Comparison of ENCODE assay signal across 17 cellular contexts in genomic region chr20:14234666-14235295, GRCh38.
DNase-seq lines count a peak whose midpoint lies in the region; ATAC-seq, FAIRE-seq and TF ChIP-seq lines count a peak whose summit lies in the region.
"Had no signal": no experiment of that assay in that cellular context is flagged by ENCODE, and none has a peak within 500 bp of the region (broad histone marks: within the 10 kb centered on the region; RNA-seq: fewer than 3 reads in every experiment).

No MANE protein-coding gene starts in this region.

- CTCF ChIA-PET in SK-N-SH (lab: Yijun Ruan, JAX) = interaction anchor here (0.6 to 1.0 kb wide), 2 partner anchors 9 to 93 kb away, joined by 3 read pairs; no protein-coding TSS in a partner anchor

- peak overlapping the region; percentile 39 to 53; a peak in 3 of 4 replicates for H3K27ac ChIP-seq in SK-N-SH (ENCODE audit: low read depth in 2 of 2, low read length in 1 of 2)
- H3K27ac ChIP-seq: gastroesophageal sphincter, psoas muscle had no signal

- no peak for ATAC-seq in GM18858 (IDR thresholded peaks at IDR 0.05; ENCODE audit: unreplicated experiment)
- ATAC-seq: T-helper 17 cell had no signal

- H3K9me3 ChIP-seq in SK-N-SH = no peaks in the 10 kb centered on the region
- H3K9me3 ChIP-seq: gastroesophageal sphincter, psoas muscle had no signal

- POLR2A ChIA-PET in SK-N-SH (lab: Yijun Ruan, JAX) = no interaction called here

- H3K9ac ChIP-seq in SK-N-SH = no peak overlapping the region

- no peaks in the 10 kb centered on the region for H4K20me1 ChIP-seq in SK-N-SH (ENCODE audit: insufficient read depth)

- no peaks in the 10 kb centered on the region for H3K27me3 ChIP-seq in SK-N-SH (ENCODE audit: insufficient read depth)
- H3K27me3 ChIP-seq: gastroesophageal sphincter had no signal

- no peaks in the 10 kb centered on the region for H3K36me3 ChIP-seq in SK-N-SH (replicated peaks in 1 of 2; ENCODE audit: control insufficient read depth in 1 of 2, insufficient read depth in 2 of 2, low read length in 1 of 2)
- H3K36me3 ChIP-seq: gastroesophageal sphincter had no signal

- peak; percentile 25 for DNase-seq in GM04504 (ENCODE audit: low read depth)
- no peak for DNase-seq in SK-N-SH
- DNase-seq in fibroblast of mammary gland (ENCODE audit: low read depth) = peak; percentile 69
- peak; percentile 22 for DNase-seq in putamen (ENCODE audit: low spot score)
- DNase-seq in RPMI8226 = no peak
- DNase-seq in D721Med (ENCODE audit: insufficient read length, low spot score) = no peak
- no peak for DNase-seq in stimulated activated CD4-positive, alpha-beta T cell treated with anti-CD3 and anti-CD28 coated beads, Interleukin-12 subunit alpha, Interleukin-12 subunit beta, amount 100 ng/mL, for 4 hours
- DNase-seq: activated naive CD8-positive, alpha-beta T cell treated with anti-CD3 and anti-CD28 coated beads for 36 hours; activated T-cell treated with anti-CD3 and anti-CD28 coated beads for 4 hours; CD8-positive, alpha-beta memory T cell; NCI-H1436; NCI-H510A treated with DMSO at 0.1 percent for 48 hours; psoas muscle; T-helper 17 cell had no signal

- no peaks in the 10 kb centered on the region for H3K9me2 ChIP-seq in SK-N-SH

- no peaks in the 10 kb centered on the region for H3F3A ChIP-seq in SK-N-SH (replicated peaks; ENCODE audit: insufficient read depth)

- H3K4me3 ChIP-seq in SK-N-SH (ENCODE audit: low read depth in 2 of 2, low read length in 1 of 2) = no peak overlapping the region
- H3K4me3 ChIP-seq in fibroblast of mammary gland (ENCODE audit: control insufficient read depth, low read depth, low read length) = no peak overlapping the region
- H3K4me3 ChIP-seq: gastroesophageal sphincter, psoas muscle had no signal

- TF ChIP-seq CTCF in SK-N-SH (IDR thresholded peaks at IDR 0.05) (no peak), fibroblast of mammary gland (conservative IDR thresholded peaks at IDR 0.05; ENCODE audit: control insufficient read depth, insufficient read depth, low read depth, low read length) (no peak), D721Med (IDR thresholded peaks at IDR 0.05; ENCODE audit: insufficient read depth, missing control alignments) (no peak)

- H2AFZ ChIP-seq in SK-N-SH (ENCODE audit: low read depth) = 0 out of 2 replicates have a peak overlapping the region, but pooled peaks have one; percentile 37

- TF ChIP-seq EP300 in SK-N-SH (IDR thresholded peaks at IDR 0.05; ENCODE audit: borderline replicate concordance in 1 of 2, low read depth in 1 of 2, low read length in 1 of 2) = peak in 1 of 2 experiments; percentile 21; a peak in 1 of 4 replicates

- 31% methylated on average over 2 of the region's 2 CpGs for WGBS in SK-N-SH (ENCODE audit: low lambda C conversion rate)

- 0 out of 2 replicates have a peak overlapping the region, but pooled peaks have one; percentile 44 for H3K4me2 ChIP-seq in SK-N-SH

- H3K4me1 ChIP-seq in SK-N-SH (ENCODE audit: control insufficient read depth in 1 of 2, insufficient read depth in 2 of 2, low read depth in 1 of 2, low read length in 1 of 2) = no peaks in the 10 kb centered on the region; a peak in 1 of 4 replicates

- H3K79me2 ChIP-seq in SK-N-SH (ENCODE audit: insufficient read depth) = no peaks in the 10 kb centered on the region

- no peak for TF ChIP-seq RAD21 in SK-N-SH (IDR thresholded peaks at IDR 0.05; ENCODE audit: low read length)

- no peak for FAIRE-seq in D721Med (lab: Jason Lieb, UNC)
- FAIRE-seq: H1 had no signal

TF ChIP-seq in SK-N-SH, 30 proteins besides CTCF, POLR2A, EP300 and RAD21:
- TF ChIP-seq MEF2A (IDR thresholded peaks at IDR 0.05; ENCODE audit: borderline replicate concordance, low read depth) (peak; percentile 25; the same call in 1 of the 2 replicates), PBX3 (IDR thresholded peaks at IDR 0.05) (peak; percentile 39; the same call in 1 of the 2 replicates), JUND (IDR thresholded peaks at IDR 0.05) (peak; percentile 18; the same call in 1 of the 2 replicates), ZBTB33 (IDR thresholded peaks at IDR 0.05; ENCODE audit: borderline replicate concordance, low read depth) (no peak), FOSL2 (IDR thresholded peaks at IDR 0.05; ENCODE audit: borderline replicate concordance, low read depth) (peak; percentile 60; the same call in 1 of the 2 replicates), USF1 (IDR thresholded peaks at IDR 0.05; ENCODE audit: borderline replicate concordance, low read depth) (no peak), TCF12 (IDR thresholded peaks at IDR 0.05) (0 out of 2 replicates have a peak, but pooled peaks have one; percentile 38), USF2 (IDR thresholded peaks at IDR 0.05; ENCODE audit: borderline replicate concordance, low read depth, low read length) (no peak), TAF1 (IDR thresholded peaks at IDR 0.05; ENCODE audit: borderline replicate concordance, low read depth, low read length) (no peak), YY1 (IDR thresholded peaks at IDR 0.05; ENCODE audit: low read depth) (no peak)

Comparison
In these comparisons a context has a peak if more than half of its experiments do, and no peak if none do; other contexts are left out.
1. DNase-seq: peak in GM04504 (single experiment), fibroblast of mammary gland (single experiment) and putamen (single experiment); none in SK-N-SH (single experiment), RPMI8226 (single experiment), D721Med (single experiment) and stimulated activated CD4-positive, alpha-beta T cell treated with anti-CD3 and anti-CD28 coated beads, Interleukin-12 subunit alpha, Interleukin-12 subunit beta, amount 100 ng/mL, for 4 hours (single experiment).